17 cellular contexts compared by ENCODE assay signal in the genomic region with DNA sequence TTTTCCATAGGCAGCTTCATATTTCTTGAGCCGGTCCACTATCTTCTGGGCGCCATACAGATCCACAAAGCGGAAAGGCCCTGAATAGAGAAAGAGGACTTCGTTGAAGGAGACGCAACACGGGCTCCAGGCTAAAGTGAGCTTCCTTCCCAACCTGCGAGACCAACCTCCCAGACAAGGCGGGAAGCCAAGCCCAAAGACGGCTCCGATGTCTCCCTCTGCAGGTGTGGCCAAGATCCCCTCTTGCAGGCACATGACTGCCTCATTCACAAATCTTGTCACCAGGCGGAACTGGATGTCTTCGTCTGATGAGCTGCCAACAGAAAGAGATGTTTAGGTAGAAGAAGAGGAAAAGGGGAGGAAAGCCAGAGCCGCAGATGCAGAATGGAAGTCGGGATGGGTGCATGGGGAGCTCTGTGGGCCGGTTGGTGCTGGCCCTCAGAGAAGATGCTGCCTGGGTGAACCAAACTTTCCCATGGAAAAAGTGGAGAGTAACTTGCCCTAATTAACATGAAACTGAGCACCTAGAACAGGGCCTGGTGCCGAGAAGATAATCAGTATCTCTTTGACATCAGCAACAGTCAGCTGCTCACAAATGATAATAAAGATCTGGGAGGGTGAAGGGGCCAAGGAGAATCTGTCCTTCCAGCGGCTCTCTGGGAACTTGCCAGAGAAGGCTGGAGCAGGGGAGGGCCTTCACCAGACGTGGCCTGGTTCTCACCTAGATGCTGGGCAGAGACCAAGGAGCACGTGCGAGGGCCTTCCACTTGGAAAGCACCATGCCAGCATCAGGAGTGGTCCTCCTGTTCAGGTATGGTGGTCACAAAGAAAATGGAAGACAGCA. TPM values are rescaled to one million over a fixed set of nuclear protein-coding genes. Genes with fewer than 3 reads are reported as not detected.
DNase-seq lines count a peak whose midpoint lies in the region; ATAC-seq and TF ChIP-seq lines count a peak whose summit lies in the region.
"Had no signal": no experiment of that assay in that cellular context is flagged by ENCODE, and none has a peak within 500 bp of the region (broad histone marks: within the 10 kb centered on the region; RNA-seq: fewer than 3 reads in every experiment).

No MANE protein-coding gene starts in this region.

- H3K9me3 Mint-ChIP-seq in activated CD4-positive, alpha-beta memory T cell treated with anti-CD3 and anti-CD28 coated beads for 36 hours: no peaks in the 10 kb centered on the region
- no peaks in the 10 kb centered on the region for H3K9me3 Mint-ChIP-seq in activated CD4-positive, alpha-beta memory T cell treated with anti-CD3 and anti-CD28 coated beads, Interleukin-2, amount 10 ng/mL, durations not matched to agents 7 days and 5 days
- H3K9me3 Mint-ChIP-seq in WTC11 (no peaks in the 10 kb centered on the region), memory B cell (no peaks in the 10 kb centered on the region)
- H3K9me3 Mint-ChIP-seq: HFFc6 had no signal

- no peaks in the 10 kb centered on the region for H3K9me3 ChIP-seq in transverse colon
- H3K9me3 ChIP-seq: A549 had no signal

- ATAC-seq in WTC11 (peak; percentile 21; the same call in 1 of the 2 replicates), memory B cell (ENCODE audit: low read depth) (no peak)
- ATAC-seq: A549, GM12878 had no signal

- peak overlapping the region; percentile 55 to 62 (median 60) for H3K27ac ChIP-seq in transverse colon
- H3K27ac ChIP-seq: A549 had no signal

- peaks cover 9% of the 10 kb centered on the region for H3K36me3 Mint-ChIP-seq in activated CD4-positive, alpha-beta memory T cell treated with anti-CD3 and anti-CD28 coated beads for 36 hours
- H3K36me3 Mint-ChIP-seq in activated CD4-positive, alpha-beta memory T cell treated with anti-CD3 and anti-CD28 coated beads, Interleukin-2, amount 10 ng/mL, durations not matched to agents 7 days and 5 days (ENCODE audit: low read depth): peaks cover 43% of the 10 kb centered on the region
- peaks cover 52% of the 10 kb centered on the region for H3K36me3 Mint-ChIP-seq in WTC11
- H3K36me3 Mint-ChIP-seq in memory B cell: peaks cover 16% of the 10 kb centered on the region

- WGBS in transverse colon (ENCODE audit: low coverage in 1 of 2), 2 donors: 85 to 96% methylated on average over 6 to 20 of the region's 20 CpGs

- H3K27ac Mint-ChIP-seq in activated CD4-positive, alpha-beta memory T cell treated with anti-CD3 and anti-CD28 coated beads for 36 hours: peak overlapping the region; percentile 23
- H3K27ac Mint-ChIP-seq in activated CD4-positive, alpha-beta memory T cell treated with anti-CD3 and anti-CD28 coated beads, Interleukin-2, amount 10 ng/mL, durations not matched to agents 7 days and 5 days: no peak overlapping the region
- H3K27ac Mint-ChIP-seq in WTC11 (peak overlapping the region; percentile 38; the same call in 1 of the 2 replicates), memory B cell (peak overlapping the region; percentile 5)
- H3K27ac Mint-ChIP-seq: HFFc6 had no signal

- in situ Hi-C loops in transverse colon (cut with MboI; ENCODE audit: low pct_ligation_motif_present in 1 of 4, low pct_unique_long_range_greater_than_20kb in 1 of 4, low sequenced_read_pairs in 3 of 4): no loop called here

- CTCF ChIA-PET in activated CD4-positive, alpha-beta memory T cell treated with anti-CD3 and anti-CD28 coated beads for 36 hours (lab: Charles Lee): no interaction called here
- CTCF ChIA-PET in activated CD4-positive, alpha-beta memory T cell treated with anti-CD3 and anti-CD28 coated beads, Interleukin-2, amount 10 ng/mL, durations not matched to agents 7 days and 5 days (lab: Charles Lee): no interaction called here
- CTCF ChIA-PET in WTC11 (lab: Charles Lee): interaction anchor here (0.6 to 1.5 kb wide), 4 partner anchors 12 to 241 kb away, joined by 3 to 8 read pairs (median 4); partner anchors contain the start of gene GAREM2

- H3K4me3 ChIP-seq in transverse colon: no peak overlapping the region
- H3K4me3 ChIP-seq: A549, GM12878 had no signal

- no peak for TF ChIP-seq CTCF in WTC11 (IDR thresholded peaks at IDR 0.05)
- no peak for TF ChIP-seq CTCF in transverse colon (IDR thresholded peaks at IDR 0.05)

- intact Hi-C loops in activated CD4-positive, alpha-beta memory T cell treated with anti-CD3 and anti-CD28 coated beads for 36 hours (cut with micrococcal nuclease): no loop called here
- intact Hi-C loops in transverse colon (cut with DNase I; ENCODE audit: low total_unique reads): no loop called here

- H3K36me3 ChIP-seq in transverse colon: peaks cover 0 to 23% (median 9%) of the 10 kb centered on the region in 4 donors

- POLR2A ChIA-PET in activated CD4-positive, alpha-beta memory T cell treated with anti-CD3 and anti-CD28 coated beads for 36 hours (lab: Charles Lee): no interaction called here
- POLR2A ChIA-PET in activated CD4-positive, alpha-beta memory T cell treated with anti-CD3 and anti-CD28 coated beads, Interleukin-2, amount 10 ng/mL, durations not matched to agents 7 days and 5 days (lab: Charles Lee): no interaction called here
- POLR2A ChIA-PET in WTC11 (lab: Charles Lee): no interaction called here

- no peaks in the 10 kb centered on the region for H3K27me3 ChIP-seq in transverse colon

- no peak for DNase-seq in activated CD4-positive, alpha-beta memory T cell treated with anti-CD3 and anti-CD28 coated beads for 36 hours
- no peak for DNase-seq in activated CD4-positive, alpha-beta memory T cell treated with anti-CD3 and anti-CD28 coated beads, Interleukin-2, amount 10 ng/mL, durations not matched to agents 7 days and 5 days
- DNase-seq in WTC11 (ENCODE audit: low spot score) (no peak), memory B cell (ENCODE audit: low spot score in 2 of 2) (no peak), transverse colon (no peak), COR-L47 (lab: John Stamatoyannopoulos, UW) (no peak), EL (no peak)
- DNase-seq: DMS53; HFFc6; NCI-H146; NCI-H345; NCI-H69; NK-92 treated with Interleukin-12 subunit alpha and Interleukin-12 subunit beta, amount 100 ng/mL, for 24 hours; OCI-M1; RPMI8226 had no signal

- TF ChIP-seq EP300 in transverse colon (IDR thresholded peaks at IDR 0.05; ENCODE audit: low read depth): no peak

- peaks cover 0 to 7% (median 3%) of the 10 kb centered on the region in 4 donors for H3K4me1 ChIP-seq in transverse colon
- H3K4me1 ChIP-seq: A549 had no signal

- no peak overlapping the region for H3K4me3 Mint-ChIP-seq in activated CD4-positive, alpha-beta memory T cell treated with anti-CD3 and anti-CD28 coated beads for 36 hours
- H3K4me3 Mint-ChIP-seq in activated CD4-positive, alpha-beta memory T cell treated with anti-CD3 and anti-CD28 coated beads, Interleukin-2, amount 10 ng/mL, durations not matched to agents 7 days and 5 days: no peak overlapping the region
- H3K4me3 Mint-ChIP-seq in WTC11 (no peak overlapping the region), memory B cell (no peak overlapping the region)
- H3K4me3 Mint-ChIP-seq: HFFc6 had no signal

- H3K4me1 Mint-ChIP-seq in activated CD4-positive, alpha-beta memory T cell treated with anti-CD3 and anti-CD28 coated beads for 36 hours (ENCODE audit: low read depth): peaks cover 12% of the 10 kb centered on the region
- peaks cover 2% of the 10 kb centered on the region for H3K4me1 Mint-ChIP-seq in activated CD4-positive, alpha-beta memory T cell treated with anti-CD3 and anti-CD28 coated beads, Interleukin-2, amount 10 ng/mL, durations not matched to agents 7 days and 5 days
- H3K4me1 Mint-ChIP-seq in WTC11 (0 out of 2 replicates have a peak, but pooled peaks cover 3% of the 10 kb centered on the region), memory B cell (peaks cover 2% of the 10 kb centered on the region)

- no peak for TF ChIP-seq POLR2A in transverse colon (IDR thresholded peaks at IDR 0.05)

- no peaks in the 10 kb centered on the region for H3K27me3 Mint-ChIP-seq in activated CD4-positive, alpha-beta memory T cell treated with anti-CD3 and anti-CD28 coated beads for 36 hours
- peaks cover 1% of the 10 kb centered on the region for H3K27me3 Mint-ChIP-seq in activated CD4-positive, alpha-beta memory T cell treated with anti-CD3 and anti-CD28 coated beads, Interleukin-2, amount 10 ng/mL, durations not matched to agents 7 days and 5 days
- H3K27me3 Mint-ChIP-seq in WTC11 (ENCODE audit: low read depth) (no peaks in the 10 kb centered on the region), memory B cell (no peaks in the 10 kb centered on the region)

TF ChIP-seq in WTC11, 78 proteins besides CTCF, POLR2A, EP300 and RAD21 (continues in another document):
- TF ChIP-seq ZNF671 (CRISPR knock-in tag; IDR thresholded peaks at IDR 0.05) (no peak), GABPB1 (CRISPR knock-in tag; IDR thresholded peaks at IDR 0.05) (no peak)
- TF ChIP-seq, protein P1, sequence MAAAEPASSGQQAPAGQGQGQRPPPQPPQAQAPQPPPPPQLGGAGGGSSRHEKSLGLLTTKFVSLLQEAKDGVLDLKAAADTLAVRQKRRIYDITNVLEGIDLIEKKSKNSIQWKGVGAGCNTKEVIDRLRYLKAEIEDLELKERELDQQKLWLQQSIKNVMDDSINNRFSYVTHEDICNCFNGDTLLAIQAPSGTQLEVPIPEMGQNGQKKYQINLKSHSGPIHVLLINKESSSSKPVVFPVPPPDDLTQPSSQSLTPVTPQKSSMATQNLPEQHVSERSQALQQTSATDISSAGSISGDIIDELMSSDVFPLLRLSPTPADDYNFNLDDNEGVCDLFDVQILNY (CRISPR knock-in tag; IDR thresholded peaks at IDR 0.05): no peak

RNA-seq across cellular contexts. Expression of gene GAREM2, which starts 18.6 kb away (rescaled TPM):
- total RNA-seq in activated CD4-positive, alpha-beta memory T cell treated with anti-CD3 and anti-CD28 coated beads for 36 hours: 1 to 10 TPM; 1.4 to 2.8 TPM
- 1 to 10 TPM; 1.6 to 3.5 TPM for total RNA-seq in activated CD4-positive, alpha-beta memory T cell treated with anti-CD3 and anti-CD28 coated beads, Interleukin-2, amount 10 ng/mL, durations not matched to agents 7 days and 5 days
- total RNA-seq in WTC11 (2021) (17.4 to 18.9 TPM (median 17.6 TPM) in 3 replicates), transverse colon (1 to 10 TPM in 3 of 4 donors, not detected in 1; 1.5 to 4.6 (median 2.2) TPM)
- total RNA-seq: HFFc6 had no signal

RNA-seq across cellular contexts. Expression of gene HADHA, which starts 52.9 kb away (rescaled TPM):
- 100 to 1,000 TPM; 129 to 130 TPM for total RNA-seq in activated CD4-positive, alpha-beta memory T cell treated with anti-CD3 and anti-CD28 coated beads for 36 hours
- 100 to 1,000 TPM; 108 to 110 TPM for total RNA-seq in activated CD4-positive, alpha-beta memory T cell treated with anti-CD3 and anti-CD28 coated beads, Interleukin-2, amount 10 ng/mL, durations not matched to agents 7 days and 5 days
- total RNA-seq in WTC11 (2021) (118 to 123 TPM (median 121 TPM) in 3 replicates), transverse colon (100 to 1,000 TPM in 2 of 4 donors, 10 to 100 TPM in 2; 92.8 to 233 (median 142) TPM)

RNA-seq across cellular contexts. Expression of gene HADHB, which starts 53.2 kb away (rescaled TPM):
- 10 to 100 TPM; 73.8 to 78.1 TPM for total RNA-seq in activated CD4-positive, alpha-beta memory T cell treated with anti-CD3 and anti-CD28 coated beads for 36 hours
- 10 to 100 TPM; 71.4 to 72.6 TPM for total RNA-seq in activated CD4-positive, alpha-beta memory T cell treated with anti-CD3 and anti-CD28 coated beads, Interleukin-2, amount 10 ng/mL, durations not matched to agents 7 days and 5 days
- 59.8 to 64.5 TPM (median 60.7 TPM) in 3 replicates for total RNA-seq in WTC11 (2021)
- total RNA-seq in transverse colon: 100 to 1,000 TPM in 2 of 4 donors, 10 to 100 TPM in 2; 53.1 to 182 (median 133) TPM
